10 cellular contexts compared by ENCODE assay signal in the genomic region with DNA sequence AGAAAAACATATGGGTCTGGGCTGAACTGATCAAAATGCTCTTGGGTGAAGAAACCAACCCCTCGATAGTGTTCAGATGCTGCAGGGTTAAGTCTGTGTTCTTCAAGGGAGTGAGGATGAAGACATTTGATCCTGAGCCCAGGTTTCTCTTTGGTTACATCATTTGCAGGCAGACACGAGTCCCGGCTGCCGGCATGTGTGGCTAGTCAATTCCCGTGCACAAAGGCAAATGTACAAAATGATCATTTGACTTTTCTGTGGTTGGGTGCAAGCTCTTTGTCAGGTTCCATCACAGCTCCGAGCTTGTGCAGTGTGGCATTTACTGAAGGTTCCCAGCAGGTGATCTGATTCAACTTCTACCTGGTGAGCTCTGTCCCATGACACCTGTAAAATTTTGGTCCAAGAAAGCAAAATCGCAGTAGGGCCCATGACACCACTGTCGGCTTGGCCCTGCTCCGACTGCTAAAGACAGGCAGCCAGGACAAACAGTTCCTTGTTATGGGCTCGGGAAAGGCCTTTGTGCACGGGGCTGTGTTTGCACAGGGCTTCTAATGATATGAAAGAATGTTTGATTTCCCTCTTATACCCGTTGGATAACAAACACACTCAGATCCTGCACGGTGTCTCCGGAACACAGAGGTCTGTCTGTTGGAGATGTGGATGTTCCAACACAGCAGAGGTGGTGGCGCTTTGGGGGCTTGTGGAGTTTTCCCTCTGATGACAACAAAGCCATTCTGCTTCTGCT. TPM values are rescaled to one million over a fixed set of nuclear protein-coding genes. Genes with fewer than 3 reads are reported as not detected.
DNase-seq lines count a peak whose midpoint lies in the region; ATAC-seq and TF ChIP-seq lines count a peak whose summit lies in the region.
"Had no signal": no experiment of that assay in that cellular context is flagged by ENCODE, and none has a peak within 500 bp of the region (broad histone marks: within the 10 kb centered on the region; RNA-seq: fewer than 3 reads in every experiment).

No MANE protein-coding gene starts in this region.

- no peak overlapping the region for H3K4me2 ChIP-seq in fibroblast of lung (ENCODE audit: extremely low read depth, insufficient read depth, low read length)

- ATAC-seq in HG02870 (IDR thresholded peaks at IDR 0.05; ENCODE audit: unreplicated experiment) (no peak), esophagus mucosa (no peak)

- no peak overlapping the region for H3K9ac ChIP-seq in fibroblast of lung (ENCODE audit: insufficient read depth, low read length)

- no peak overlapping the region for H2AFZ ChIP-seq in fibroblast of lung (ENCODE audit: low read length)

- DNase-seq in DMS53 (lab: John Stamatoyannopoulos, UW) (peak; percentile 88), NCI-H526 treated with DMSO at 0.1 percent for 48 hours (lab: John Stamatoyannopoulos, UW) (peak; percentile 52), fibroblast of lung (ENCODE audit: low read depth in 2 of 2) (peak; percentile 44 to 57), occipital lobe (lab: John Stamatoyannopoulos, UW) (peak; percentile 30), SKM-1 treated with dmso at 0.1 percent for 144 hours (lab: John Stamatoyannopoulos, UW; ENCODE audit: unreplicated experiment) (no peak), OCI-M2 (lab: John Stamatoyannopoulos, UW; ENCODE audit: unreplicated experiment) (no peak)

- no peaks in the 10 kb centered on the region for H3K27me3 ChIP-seq in fibroblast of lung (ENCODE audit: control insufficient read depth, insufficient read depth, low read length)

- H4K20me1 ChIP-seq in fibroblast of lung (ENCODE audit: control insufficient read depth, extremely low read depth, insufficient read depth, low read length): no peaks in the 10 kb centered on the region

- no peaks in the 10 kb centered on the region for H3K79me2 ChIP-seq in fibroblast of lung (ENCODE audit: control insufficient read depth, insufficient read depth, low read length)

- H3K4me1 ChIP-seq in fibroblast of lung (ENCODE audit: control insufficient read depth, extremely low read depth, insufficient read depth, low read length): no peaks in the 10 kb centered on the region

- no peaks in the 10 kb centered on the region for H3K36me3 ChIP-seq in fibroblast of lung (ENCODE audit: control insufficient read depth, insufficient read depth, low read length)

- no peak for TF ChIP-seq CTCF in fibroblast of lung (conservative IDR thresholded peaks at IDR 0.05 in 1 of 2, IDR thresholded peaks at IDR 0.05 in 1 of 2; ENCODE audit: low read depth in 1 of 2, low read length in 2 of 2)

- H3K9me3 ChIP-seq in fibroblast of lung (ENCODE audit: control insufficient read depth, insufficient read depth, low read depth, low read length): no peaks in the 10 kb centered on the region

- no peak overlapping the region for H3K4me3 ChIP-seq in fibroblast of lung (replicated peaks in 1 of 4; ENCODE audit: control extremely low read depth in 1 of 4, insufficient read depth in 1 of 4, low read depth in 3 of 4, low read length in 4 of 4)

- H3K27ac ChIP-seq in fibroblast of lung (ENCODE audit: insufficient read depth, low read length): no peak overlapping the region

RNA-seq across cellular contexts. Expression of gene GJA10, which starts 46.9 kb away (rescaled TPM):
- not detected in 2 replicates for total RNA-seq in fibroblast of lung
- not detected in 2 replicates for polyA plus RNA-seq in fibroblast of lung
- polyA plus RNA-seq in fibroblast of lung (2012): not detected in 2 replicates
- not detected in 2 replicates for polyA minus RNA-seq in fibroblast of lung (ENCODE audit: low replicate concordance)
- not detected for total RNA-seq in occipital lobe
- not detected for total RNA-seq in esophagus mucosa
- total RNA-seq: renal cortical epithelial cell, ureter had no signal

Comparison
In these comparisons a context has a peak if more than half of its experiments do, and no peak if none do; other contexts are left out.
1. DNase-seq: peak in DMS53 (single experiment), NCI-H526 treated with DMSO at 0.1 percent for 48 hours (single experiment), fibroblast of lung (2 of 2) and occipital lobe (single experiment); none in SKM-1 treated with dmso at 0.1 percent for 144 hours (single experiment) and OCI-M2 (single experiment).